Comparison of ENCODE assay signal across 19 cellular contexts in genomic region chr20:37503256-37503927, GRCh38. TPM values are rescaled to one million over a fixed set of nuclear protein-coding genes. Genes with fewer than 3 reads are reported as not detected.
"Had no signal": no experiment of that assay in that cellular context is flagged by ENCODE, and none has a peak within 500 bp of the region (broad histone marks: within the 10 kb centered on the region; RNA-seq: fewer than 3 reads in every experiment).

No MANE protein-coding gene starts in this region.

- H3K27me3 ChIP-seq: body of pancreas, esophagus muscularis mucosa, hepatocyte, upper lobe of right lung had no signal

- H3K27ac ChIP-seq: body of pancreas, esophagus muscularis mucosa, hepatocyte, upper lobe of right lung had no signal

- H3K9me3 Mint-ChIP-seq: activated naive CD8-positive, alpha-beta T cell treated with anti-CD3 and anti-CD28 coated beads for 36 hours; central memory CD8-positive, alpha-beta T cell; memory B cell; naive B cell; neural crest cell; stimulated activated naive B cell treated with anti-CD40 and anti-IgM and Interleukin-4, amounts not matched to agents 10 μg/mL and 1 μg/mL and 100 μg/mL, for 72 hours had no signal

- H3K9me3 ChIP-seq: body of pancreas, esophagus muscularis mucosa, mucosa of descending colon, upper lobe of right lung had no signal

- H3K4me3 ChIP-seq: body of pancreas, esophagus muscularis mucosa, hepatocyte, mucosa of descending colon, upper lobe of right lung had no signal

- H3K27ac Mint-ChIP-seq: activated naive CD8-positive, alpha-beta T cell treated with anti-CD3 and anti-CD28 coated beads for 36 hours; memory B cell; naive B cell; stimulated activated naive B cell treated with anti-CD40 and anti-IgM and Interleukin-4, amounts not matched to agents 10 μg/mL and 1 μg/mL and 100 μg/mL, for 72 hours had no signal

- H3K36me3 Mint-ChIP-seq: activated naive CD8-positive, alpha-beta T cell treated with anti-CD3 and anti-CD28 coated beads for 36 hours; naive B cell had no signal

- DNase-seq: activated CD4-positive, alpha-beta T cell treated with anti-CD3 and anti-CD28 coated beads, Interleukin-2, amount 50 U/mL, for 48 hours; activated naive CD8-positive, alpha-beta T cell treated with anti-CD3 and anti-CD28 coated beads for 36 hours; activated T-cell treated with anti-CD3 and anti-CD28 coated beads for 4 hours; body of pancreas; effector CD4-positive, alpha-beta T cell; mucosa of descending colon; naive B cell; stimulated activated naive B cell treated with anti-CD40 and anti-IgM and Interleukin-4, amounts not matched to agents 10 μg/mL and 1 μg/mL and 100 μg/mL, for 72 hours; SW 1271; T-helper 2 cell; upper lobe of right lung had no signal

- ATAC-seq: body of pancreas; mucosa of descending colon; stimulated activated naive B cell treated with anti-CD40 and anti-IgM and Interleukin-4, amounts not matched to agents 10 μg/mL and 1 μg/mL and 100 μg/mL, for 72 hours; upper lobe of right lung had no signal

- H3K36me3 ChIP-seq: upper lobe of right lung had no signal

- H3K4me1 ChIP-seq: body of pancreas, upper lobe of right lung had no signal

- FAIRE-seq: keratinocyte had no signal

RNA-seq across cellular contexts. Expression of gene NNAT, which starts 17.7 kb away (rescaled TPM):
- total RNA-seq: hepatocyte, liver, pulmonary artery endothelial cell had no signal
